9 cellular contexts compared by ENCODE assay signal in genomic region chr10:80079312-80079613, GRCh38. TPM values are rescaled to one million over a fixed set of nuclear protein-coding genes. Genes with fewer than 3 reads are reported as not detected.
A peak's percentile ranks its signal among the peaks of the same experiment; 100 is the strongest.
DNase-seq lines count a peak whose midpoint lies in the region; ATAC-seq, FAIRE-seq and TF ChIP-seq lines count a peak whose summit lies in the region.
"Had no signal": no experiment of that assay in that cellular context is flagged by ENCODE, and none has a peak within 500 bp of the region (broad histone marks: within the 10 kb centered on the region; RNA-seq: fewer than 3 reads in every experiment).

No MANE protein-coding gene starts in this region.

- H3K4me3 ChIP-seq in left ventricle myocardium inferior: peak overlapping the region; percentile 84
- H3K4me3 ChIP-seq in bronchial epithelial cell (ENCODE audit: low read depth, low read length): peak overlapping the region; percentile 71
- peak overlapping the region; percentile 91 for H3K4me3 ChIP-seq in mononuclear cell (ENCODE audit: low read length)

- DNase-seq in left ventricle myocardium inferior (no peak), Right ventricle myocardium inferior (ENCODE audit: missing footprints) (no peak), bronchial epithelial cell (ENCODE audit: low read depth) (no peak), GM19238 (ENCODE audit: insufficient read length, low spot score) (no peak), KG1 (lab: John Stamatoyannopoulos, UW) (no peak)

- ATAC-seq in Right ventricle myocardium inferior (no peak), GM18498 (IDR thresholded peaks at IDR 0.05; ENCODE audit: unreplicated experiment) (no peak), GM19351 (IDR thresholded peaks at IDR 0.05; ENCODE audit: unreplicated experiment) (no peak)

- peak overlapping the region; percentile 99 for H3K27ac ChIP-seq in left ventricle myocardium inferior (replicated peaks)

- H3K4me1 ChIP-seq in left ventricle myocardium inferior (peaks cover 25% of the 10 kb centered on the region), mononuclear cell (ENCODE audit: insufficient read depth, low read length) (peaks cover 18% of the 10 kb centered on the region)

- H3K36me3 ChIP-seq in left ventricle myocardium inferior: peaks cover 18% of the 10 kb centered on the region
- peaks cover 5% of the 10 kb centered on the region for H3K36me3 ChIP-seq in bronchial epithelial cell (ENCODE audit: control insufficient read depth, insufficient read depth, low read length)

- no peak for TF ChIP-seq CTCF in left ventricle myocardium inferior (IDR thresholded peaks at IDR 0.05; ENCODE audit: borderline replicate concordance)
- TF ChIP-seq CTCF in bronchial epithelial cell (IDR thresholded peaks at IDR 0.05; ENCODE audit: insufficient read depth, low read length, severe bottlenecking): no peak

- no peak for FAIRE-seq in bronchial epithelial cell (lab: Jason Lieb, UNC)
- FAIRE-seq: G401.6 had no signal

- H3K27me3 ChIP-seq in left ventricle myocardium inferior (ENCODE audit: low read depth) (no peaks in the 10 kb centered on the region), bronchial epithelial cell (ENCODE audit: control insufficient read depth, insufficient read depth, low read length) (no peaks in the 10 kb centered on the region), mononuclear cell (ENCODE audit: insufficient read depth, low read length) (no peaks in the 10 kb centered on the region)

- intact Hi-C loops in left ventricle myocardium inferior (cut with micrococcal nuclease): loop anchor here (10.0 kb wide), 1 partner anchor 56 kb away; the partner anchor contains the start of gene PLAC9
- intact Hi-C loops in Right ventricle myocardium inferior (cut with DNase I): loop anchor here (2.0 to 5.0 kb wide), 2 partner anchors 54 to 128 kb away; partner anchors contain the start of genes ANXA11 and PLAC9

- no peaks in the 10 kb centered on the region for H3K9me3 ChIP-seq in left ventricle myocardium inferior (replicated peaks)
- no peaks in the 10 kb centered on the region for H3K9me3 ChIP-seq in mononuclear cell (ENCODE audit: low read depth, low read length)

RNA-seq across cellular contexts. Expression of gene TMEM254, which starts 0.8 kb away (rescaled TPM):
- total RNA-seq in left ventricle myocardium inferior: 9.2 TPM
- total RNA-seq in Right ventricle myocardium inferior: 9.7 TPM
- 7.1 and 21.1 TPM in 2 replicates for total RNA-seq in bronchial epithelial cell
- total RNA-seq in mononuclear cell: 3.0 TPM

RNA-seq across cellular contexts. Expression of gene PLAC9, which starts 53.3 kb away (rescaled TPM):
- total RNA-seq in left ventricle myocardium inferior: 34.3 TPM
- total RNA-seq in Right ventricle myocardium inferior: 45.2 TPM
- total RNA-seq in bronchial epithelial cell: 0.13 TPM in 1 of 2 replicates, not detected in the other
- not detected for total RNA-seq in mononuclear cell

Comparison
In these comparisons a context has a peak if more than half of its experiments do, and no peak if none do; other contexts are left out.
1. RNA of gene PLAC9, which starts 53.3 kb away (total RNA-seq): 45.2 TPM in Right ventricle myocardium inferior (single experiment) and 34.3 TPM in left ventricle myocardium inferior (single experiment); 0.13 TPM in bronchial epithelial cell and not detected in mononuclear cell (single experiment); every median in the first group is over 10 times any median in the second.
2. Peak in every context shown above with its lines, with median percentiles within 50 percentile points of each other: H3K4me3 ChIP-seq.